In the genomic region with DNA sequence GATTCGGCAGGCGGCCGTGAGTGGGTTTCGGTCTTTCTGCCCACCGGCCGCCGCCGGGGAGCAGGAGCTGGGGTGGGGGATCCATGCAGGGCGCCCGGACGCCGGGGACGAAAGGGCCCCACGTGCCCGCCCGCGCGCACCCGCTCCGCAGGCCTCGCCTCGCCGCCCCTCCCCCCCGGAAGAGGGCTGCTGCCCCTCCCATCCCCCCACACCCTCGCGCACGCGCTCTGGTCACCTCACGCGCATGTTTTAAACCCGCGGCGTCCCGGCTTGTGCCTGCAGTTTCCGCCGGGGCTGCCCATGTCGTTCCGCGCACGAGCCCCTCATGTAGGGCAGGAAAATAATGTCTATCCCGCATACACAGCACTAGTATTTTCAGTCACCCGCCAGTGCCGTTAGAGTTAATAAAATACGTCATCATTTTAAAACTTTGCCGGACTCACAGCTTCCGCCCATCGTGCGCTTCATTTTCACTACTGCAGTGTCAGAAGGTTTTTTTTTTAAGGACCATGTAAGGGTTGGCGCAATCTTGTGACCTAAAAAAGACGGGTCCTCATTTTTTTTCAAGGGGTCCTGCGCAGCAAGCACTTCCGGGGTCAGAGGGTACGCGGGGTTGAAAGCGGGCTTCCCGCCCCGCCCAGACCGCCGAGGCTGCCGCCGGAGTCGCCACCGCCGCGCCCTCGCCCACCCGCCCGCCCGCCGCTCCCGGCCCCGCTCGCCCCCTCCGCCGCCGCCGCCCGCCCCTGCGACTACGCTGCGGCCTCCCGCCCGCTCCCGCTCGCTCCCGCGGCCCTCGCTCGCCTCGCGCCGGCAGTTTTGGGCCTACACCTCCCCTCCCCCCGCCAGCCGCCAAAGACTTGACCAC, we compare ENCODE assay signal across 1 cellular context.
A peak's percentile ranks its signal among the peaks of the same experiment; 100 is the strongest.
TF ChIP-seq lines count a peak whose summit lies in the region.

A gene (plus strand): TSS at position 640 of the 865 bp plus-strand sequence. CDS start 267 bp downstream, outside the sequence.

TF ChIP-seq in K562, 482 proteins besides CTCF, POLR2A, EP300 and RAD21 (continued from another document and continues in another):
- TF ChIP-seq, protein P1, sequence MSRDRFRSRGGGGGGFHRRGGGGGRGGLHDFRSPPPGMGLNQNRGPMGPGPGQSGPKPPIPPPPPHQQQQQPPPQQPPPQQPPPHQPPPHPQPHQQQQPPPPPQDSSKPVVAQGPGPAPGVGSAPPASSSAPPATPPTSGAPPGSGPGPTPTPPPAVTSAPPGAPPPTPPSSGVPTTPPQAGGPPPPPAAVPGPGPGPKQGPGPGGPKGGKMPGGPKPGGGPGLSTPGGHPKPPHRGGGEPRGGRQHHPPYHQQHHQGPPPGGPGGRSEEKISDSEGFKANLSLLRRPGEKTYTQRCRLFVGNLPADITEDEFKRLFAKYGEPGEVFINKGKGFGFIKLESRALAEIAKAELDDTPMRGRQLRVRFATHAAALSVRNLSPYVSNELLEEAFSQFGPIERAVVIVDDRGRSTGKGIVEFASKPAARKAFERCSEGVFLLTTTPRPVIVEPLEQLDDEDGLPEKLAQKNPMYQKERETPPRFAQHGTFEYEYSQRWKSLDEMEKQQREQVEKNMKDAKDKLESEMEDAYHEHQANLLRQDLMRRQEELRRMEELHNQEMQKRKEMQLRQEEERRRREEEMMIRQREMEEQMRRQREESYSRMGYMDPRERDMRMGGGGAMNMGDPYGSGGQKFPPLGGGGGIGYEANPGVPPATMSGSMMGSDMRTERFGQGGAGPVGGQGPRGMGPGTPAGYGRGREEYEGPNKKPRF (IDR thresholded peaks at IDR 0.05; ENCODE audit: low read depth, low read length): no peak
- TF ChIP-seq SREBF2 (CRISPR knock-in tag; IDR thresholded peaks at IDR 0.05) (no peak), KLF1 (tag; IDR thresholded peaks at IDR 0.05) (no peak), ESRRA (IDR thresholded peaks at IDR 0.05; ENCODE audit: borderline replicate concordance, low read depth) (no peak; the same call in 1 of the 2 replicates), NR4A1 (CRISPR knock-in tag; IDR thresholded peaks at IDR 0.05) (no peak), NR4A1 (tag; IDR thresholded peaks at IDR 0.05) (no peak), SMAD2 (IDR thresholded peaks at IDR 0.05; ENCODE audit: low read depth, low read length) (no peak), RBM17 (IDR thresholded peaks at IDR 0.05; ENCODE audit: borderline replicate concordance, low read depth, low read length) (no peak), ZNF217 (CRISPR knock-in tag; IDR thresholded peaks at IDR 0.05) (no peak), ZFX (CRISPR knock-in tag; IDR thresholded peaks at IDR 0.05) (no peak; the same call in 1 of the 2 replicates), MEF2A (IDR thresholded peaks at IDR 0.05; ENCODE audit: control insufficient read depth, low read depth, low read length) (0 out of 2 replicates have a peak, but pooled peaks have one; percentile 23), ZFP30 (CRISPR knock-in tag; IDR thresholded peaks at IDR 0.05; ENCODE audit: borderline replicate concordance) (no peak), HNRNPLL (IDR thresholded peaks at IDR 0.05; ENCODE audit: low read depth, low read length, poor library complexity, severe bottlenecking) (no peak), BRF1 (IDR thresholded peaks at IDR 0.05; ENCODE audit: borderline replicate concordance, extremely low read depth, insufficient read length) (no peak), CBX5 (IDR thresholded peaks at IDR 0.05; ENCODE audit: borderline replicate concordance, low read depth) (no peak), RHOXF2B (CRISPR knock-in tag; conservative IDR thresholded peaks at IDR 0.05) (no peak), TFAM (CRISPR knock-in tag; conservative IDR thresholded peaks at IDR 0.05) (no peak), SIN3A (IDR thresholded peaks at IDR 0.05; ENCODE audit: borderline replicate concordance in 2 of 2, control insufficient read depth in 1 of 2, low read depth in 2 of 2, low read length in 2 of 2) (peak in 1 of 2 experiments; percentile 30; a peak in 1 of 4 replicates), ZNF174 (CRISPR knock-in tag; IDR thresholded peaks at IDR 0.05) (no peak), NR2F6 (CRISPR knock-in tag; IDR thresholded peaks at IDR 0.05) (no peak), CBFB (CRISPR knock-in tag; IDR thresholded peaks at IDR 0.05) (no peak), SMARCA5 (IDR thresholded peaks at IDR 0.05) (no peak), CBX1 (IDR thresholded peaks at IDR 0.05; ENCODE audit: low read depth) (no peak), BDP1 (IDR thresholded peaks at IDR 0.05; ENCODE audit: insufficient read depth, insufficient read length) (no peak), CHD4 (IDR thresholded peaks at IDR 0.05; ENCODE audit: insufficient read depth, insufficient replicate concordance, low read depth, low read length, poor library complexity, severe bottlenecking) (no peak), MAFF (IDR thresholded peaks at IDR 0.05; ENCODE audit: low read length) (no peak), HDAC1 (IDR thresholded peaks at IDR 0.05) (0 out of 4 replicates have a peak, but pooled peaks of 1 of the 2 experiments have one; percentile 28), MEIS2 (IDR thresholded peaks at IDR 0.05; ENCODE audit: partially characterized antibody) (peak; percentile 40), SRF (CRISPR knock-in tag; IDR thresholded peaks at IDR 0.05) (peak; percentile 5 to 32; a peak in 2 of 4 replicates), ZNF830 (CRISPR knock-in tag; IDR thresholded peaks at IDR 0.05) (no peak), STAT5B (CRISPR knock-in tag; IDR thresholded peaks at IDR 0.05) (no peak), ZNF584 (CRISPR knock-in tag; IDR thresholded peaks at IDR 0.05; ENCODE audit: low read depth) (no peak), RBM22 (IDR thresholded peaks at IDR 0.05; ENCODE audit: low read depth, low read length, poor library complexity, severe bottlenecking) (no peak), ZC3H4 (CRISPR knock-in tag; IDR thresholded peaks at IDR 0.05; ENCODE audit: borderline replicate concordance) (0 out of 2 replicates have a peak, but pooled peaks have one; percentile 54), KAT2B (IDR thresholded peaks at IDR 0.05; ENCODE audit: low read depth, low read length) (no peak), TEAD2 (tag; IDR thresholded peaks at IDR 0.05) (no peak), PRPF4 (IDR thresholded peaks at IDR 0.05; ENCODE audit: insufficient read depth, low read depth, low read length, poor library complexity, severe bottlenecking) (peak; percentile 92), EP400 (IDR thresholded peaks at IDR 0.05) (peak; percentile 91), TCFL5 (CRISPR knock-in tag; conservative IDR thresholded peaks at IDR 0.05) (no peak), ETV5 (CRISPR knock-in tag; IDR thresholded peaks at IDR 0.05; ENCODE audit: low read depth) (peak; percentile 84)
- TF ChIP-seq, protein P2, sequence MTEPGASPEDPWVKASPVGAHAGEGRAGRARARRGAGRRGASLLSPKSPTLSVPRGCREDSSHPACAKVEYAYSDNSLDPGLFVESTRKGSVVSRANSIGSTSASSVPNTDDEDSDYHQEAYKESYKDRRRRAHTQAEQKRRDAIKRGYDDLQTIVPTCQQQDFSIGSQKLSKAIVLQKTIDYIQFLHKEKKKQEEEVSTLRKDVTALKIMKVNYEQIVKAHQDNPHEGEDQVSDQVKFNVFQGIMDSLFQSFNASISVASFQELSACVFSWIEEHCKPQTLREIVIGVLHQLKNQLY (CRISPR knock-in tag; conservative IDR thresholded peaks at IDR 0.05): no peak
- TF ChIP-seq, protein P3, sequence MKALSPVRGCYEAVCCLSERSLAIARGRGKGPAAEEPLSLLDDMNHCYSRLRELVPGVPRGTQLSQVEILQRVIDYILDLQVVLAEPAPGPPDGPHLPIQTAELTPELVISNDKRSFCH (CRISPR knock-in tag; IDR thresholded peaks at IDR 0.05): no peak
- TF ChIP-seq, protein P3 (tag; IDR thresholded peaks at IDR 0.05): no peak
- TF ChIP-seq, protein P4, sequence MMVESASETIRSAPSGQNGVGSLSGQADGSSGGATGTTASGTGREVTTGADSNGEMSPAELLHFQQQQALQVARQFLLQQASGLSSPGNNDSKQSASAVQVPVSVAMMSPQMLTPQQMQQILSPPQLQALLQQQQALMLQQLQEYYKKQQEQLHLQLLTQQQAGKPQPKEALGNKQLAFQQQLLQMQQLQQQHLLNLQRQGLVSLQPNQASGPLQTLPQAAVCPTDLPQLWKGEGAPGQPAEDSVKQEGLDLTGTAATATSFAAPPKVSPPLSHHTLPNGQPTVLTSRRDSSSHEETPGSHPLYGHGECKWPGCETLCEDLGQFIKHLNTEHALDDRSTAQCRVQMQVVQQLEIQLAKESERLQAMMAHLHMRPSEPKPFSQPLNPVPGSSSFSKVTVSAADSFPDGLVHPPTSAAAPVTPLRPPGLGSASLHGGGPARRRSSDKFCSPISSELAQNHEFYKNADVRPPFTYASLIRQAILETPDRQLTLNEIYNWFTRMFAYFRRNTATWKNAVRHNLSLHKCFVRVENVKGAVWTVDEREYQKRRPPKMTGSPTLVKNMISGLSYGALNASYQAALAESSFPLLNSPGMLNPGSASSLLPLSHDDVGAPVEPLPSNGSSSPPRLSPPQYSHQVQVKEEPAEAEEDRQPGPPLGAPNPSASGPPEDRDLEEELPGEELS (CRISPR knock-in tag; IDR thresholded peaks at IDR 0.05; ENCODE audit: borderline replicate concordance): no peak
- TF ChIP-seq, protein P5, sequence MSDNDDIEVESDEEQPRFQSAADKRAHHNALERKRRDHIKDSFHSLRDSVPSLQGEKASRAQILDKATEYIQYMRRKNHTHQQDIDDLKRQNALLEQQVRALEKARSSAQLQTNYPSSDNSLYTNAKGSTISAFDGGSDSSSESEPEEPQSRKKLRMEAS (CRISPR knock-in tag; IDR thresholded peaks at IDR 0.05): peak; percentile 82
- TF ChIP-seq, protein P6, sequence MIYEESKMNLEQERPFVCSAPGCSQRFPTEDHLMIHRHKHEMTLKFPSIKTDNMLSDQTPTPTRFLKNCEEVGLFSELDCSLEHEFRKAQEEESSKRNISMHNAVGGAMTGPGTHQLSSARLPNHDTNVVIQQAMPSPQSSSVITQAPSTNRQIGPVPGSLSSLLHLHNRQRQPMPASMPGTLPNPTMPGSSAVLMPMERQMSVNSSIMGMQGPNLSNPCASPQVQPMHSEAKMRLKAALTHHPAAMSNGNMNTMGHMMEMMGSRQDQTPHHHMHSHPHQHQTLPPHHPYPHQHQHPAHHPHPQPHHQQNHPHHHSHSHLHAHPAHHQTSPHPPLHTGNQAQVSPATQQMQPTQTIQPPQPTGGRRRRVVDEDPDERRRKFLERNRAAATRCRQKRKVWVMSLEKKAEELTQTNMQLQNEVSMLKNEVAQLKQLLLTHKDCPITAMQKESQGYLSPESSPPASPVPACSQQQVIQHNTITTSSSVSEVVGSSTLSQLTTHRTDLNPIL (CRISPR knock-in tag; IDR thresholded peaks at IDR 0.05): no peak
- TF ChIP-seq, protein P7, sequence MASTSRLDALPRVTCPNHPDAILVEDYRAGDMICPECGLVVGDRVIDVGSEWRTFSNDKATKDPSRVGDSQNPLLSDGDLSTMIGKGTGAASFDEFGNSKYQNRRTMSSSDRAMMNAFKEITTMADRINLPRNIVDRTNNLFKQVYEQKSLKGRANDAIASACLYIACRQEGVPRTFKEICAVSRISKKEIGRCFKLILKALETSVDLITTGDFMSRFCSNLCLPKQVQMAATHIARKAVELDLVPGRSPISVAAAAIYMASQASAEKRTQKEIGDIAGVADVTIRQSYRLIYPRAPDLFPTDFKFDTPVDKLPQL (IDR thresholded peaks at IDR 0.05; ENCODE audit: extremely low read depth, insufficient read length): no peak
- TF ChIP-seq, protein P8, sequence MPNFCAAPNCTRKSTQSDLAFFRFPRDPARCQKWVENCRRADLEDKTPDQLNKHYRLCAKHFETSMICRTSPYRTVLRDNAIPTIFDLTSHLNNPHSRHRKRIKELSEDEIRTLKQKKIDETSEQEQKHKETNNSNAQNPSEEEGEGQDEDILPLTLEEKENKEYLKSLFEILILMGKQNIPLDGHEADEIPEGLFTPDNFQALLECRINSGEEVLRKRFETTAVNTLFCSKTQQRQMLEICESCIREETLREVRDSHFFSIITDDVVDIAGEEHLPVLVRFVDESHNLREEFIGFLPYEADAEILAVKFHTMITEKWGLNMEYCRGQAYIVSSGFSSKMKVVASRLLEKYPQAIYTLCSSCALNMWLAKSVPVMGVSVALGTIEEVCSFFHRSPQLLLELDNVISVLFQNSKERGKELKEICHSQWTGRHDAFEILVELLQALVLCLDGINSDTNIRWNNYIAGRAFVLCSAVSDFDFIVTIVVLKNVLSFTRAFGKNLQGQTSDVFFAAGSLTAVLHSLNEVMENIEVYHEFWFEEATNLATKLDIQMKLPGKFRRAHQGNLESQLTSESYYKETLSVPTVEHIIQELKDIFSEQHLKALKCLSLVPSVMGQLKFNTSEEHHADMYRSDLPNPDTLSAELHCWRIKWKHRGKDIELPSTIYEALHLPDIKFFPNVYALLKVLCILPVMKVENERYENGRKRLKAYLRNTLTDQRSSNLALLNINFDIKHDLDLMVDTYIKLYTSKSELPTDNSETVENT (CRISPR knock-in tag; IDR thresholded peaks at IDR 0.05): 0 out of 2 replicates have a peak, but pooled peaks have one; percentile 25
